Comparison of ENCODE assay signal across 8 cellular contexts in the genomic region with DNA sequence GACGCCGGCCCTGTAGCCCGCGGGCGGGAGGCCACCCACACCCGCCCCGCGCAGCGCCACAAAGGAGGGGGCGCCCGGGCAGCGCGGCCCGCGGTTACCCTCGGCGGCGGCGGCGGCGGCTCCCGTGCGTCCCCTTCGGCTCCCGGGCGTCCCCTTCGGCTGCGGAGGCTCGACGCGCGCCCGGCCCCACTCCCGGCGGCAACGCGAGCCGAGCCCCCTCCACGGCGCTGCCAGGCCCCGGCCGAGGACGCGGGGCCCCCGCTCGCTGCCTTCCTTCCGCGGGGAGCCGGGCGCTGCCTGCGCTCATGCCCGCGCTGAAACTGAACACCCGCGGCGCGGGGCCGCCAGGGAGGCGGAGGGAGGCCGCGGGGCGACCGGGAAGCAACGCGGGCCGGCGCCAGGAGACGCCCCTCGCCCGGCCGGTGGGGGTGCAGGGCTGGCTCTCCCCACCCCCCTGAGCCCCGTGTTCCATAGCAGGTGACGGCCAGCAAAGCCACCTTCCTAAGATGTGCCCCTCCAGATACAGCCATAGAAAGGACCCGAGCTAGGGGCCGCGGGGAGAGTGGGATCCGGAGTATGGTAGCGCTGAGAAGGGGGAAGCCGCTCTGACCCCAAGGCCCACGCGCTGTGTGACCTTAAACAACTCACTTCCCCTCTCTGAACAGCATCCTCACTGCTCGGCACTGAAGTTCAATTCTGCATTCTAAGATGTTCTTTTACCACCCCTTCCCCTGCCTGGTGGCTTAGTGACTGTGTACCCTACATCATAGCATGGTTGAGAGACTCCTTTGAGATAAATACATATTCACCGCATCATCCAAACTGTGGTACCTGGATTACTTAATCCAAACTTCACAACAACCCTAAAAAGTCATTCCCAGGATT. TPM values are rescaled to one million over a fixed set of nuclear protein-coding genes. Genes with fewer than 3 reads are reported as not detected.
DNase-seq lines count a peak whose midpoint lies in the region; ATAC-seq, FAIRE-seq and TF ChIP-seq lines count a peak whose summit lies in the region.

No MANE protein-coding gene starts in this region.

- ATAC-seq in GM21526 (IDR thresholded peaks at IDR 0.05; ENCODE audit: low FRiP score, unreplicated experiment): peak; percentile 7
- peak; percentile 39 for ATAC-seq in activated T-helper 17 cell treated with anti-CD3 and anti-CD28 coated beads, Interleukin-2, amount 50 U/mL, for 72 hours (replicated peaks)

- peaks cover 32% of the 10 kb centered on the region for H3K4me1 Mint-ChIP-seq in activated T-helper 17 cell treated with anti-CD3 and anti-CD28 coated beads, Interleukin-2, amount 50 U/mL, for 72 hours
- peaks cover 16% of the 10 kb centered on the region for H3K4me1 Mint-ChIP-seq in progenitor cell of endocrine pancreas (ENCODE audit: low read depth)

- DNase-seq in Daoy (ENCODE audit: low read depth) (peak; percentile 26), frontal cortex (ENCODE audit: low spot score in 2 of 2) (peak; percentile 58 to 60), progenitor cell of endocrine pancreas (ENCODE audit: low spot score, unreplicated experiment) (peak; percentile 20), NCI-H187 treated with DMSO at 0.1 percent for 48 hours (lab: John Stamatoyannopoulos, UW) (no peak), NCI-H526 treated with DMSO at 0.1 percent for 48 hours (lab: John Stamatoyannopoulos, UW) (no peak)

- no peaks in the 10 kb centered on the region for H3K9me3 ChIP-seq in KOPT-K1 (ENCODE audit: insufficient read depth, low read length, poor library complexity, severe bottlenecking)

- no peak for TF ChIP-seq CTCF in progenitor cell of endocrine pancreas (IDR thresholded peaks at IDR 0.05; ENCODE audit: unreplicated experiment)

- H3K27ac ChIP-seq in KOPT-K1 (ENCODE audit: low read depth, low read length, poor library complexity, severe bottlenecking): peak overlapping the region; percentile 62

- H3K27me3 Mint-ChIP-seq in activated T-helper 17 cell treated with anti-CD3 and anti-CD28 coated beads, Interleukin-2, amount 50 U/mL, for 72 hours: no peaks in the 10 kb centered on the region
- H3K27me3 Mint-ChIP-seq in progenitor cell of endocrine pancreas: no peaks in the 10 kb centered on the region

- H3K36me3 ChIP-seq in KOPT-K1 (ENCODE audit: insufficient read depth, low read length): peaks cover 26% of the 10 kb centered on the region

- H3K4me3 Mint-ChIP-seq in activated T-helper 17 cell treated with anti-CD3 and anti-CD28 coated beads, Interleukin-2, amount 50 U/mL, for 72 hours: peak overlapping the region; percentile 94
- H3K4me3 Mint-ChIP-seq in progenitor cell of endocrine pancreas (ENCODE audit: low read depth): peak overlapping the region; percentile 78

- peak overlapping the region; percentile 94 for H3K27ac Mint-ChIP-seq in activated T-helper 17 cell treated with anti-CD3 and anti-CD28 coated beads, Interleukin-2, amount 50 U/mL, for 72 hours
- H3K27ac Mint-ChIP-seq in progenitor cell of endocrine pancreas: peak overlapping the region; percentile 94

- no peak for FAIRE-seq in frontal cortex (lab: Jason Lieb, UNC)

- H3K9me3 Mint-ChIP-seq in activated T-helper 17 cell treated with anti-CD3 and anti-CD28 coated beads, Interleukin-2, amount 50 U/mL, for 72 hours: no peaks in the 10 kb centered on the region
- no peaks in the 10 kb centered on the region for H3K9me3 Mint-ChIP-seq in progenitor cell of endocrine pancreas (ENCODE audit: low read depth)

- H3K36me3 Mint-ChIP-seq in activated T-helper 17 cell treated with anti-CD3 and anti-CD28 coated beads, Interleukin-2, amount 50 U/mL, for 72 hours (ENCODE audit: low read depth): peaks cover 11% of the 10 kb centered on the region
- peaks cover 3% of the 10 kb centered on the region for H3K36me3 Mint-ChIP-seq in progenitor cell of endocrine pancreas (ENCODE audit: insufficient read depth)

RNA-seq across cellular contexts. Expression of a gene that starts 42.8 kb away (rescaled TPM):
- total RNA-seq in Daoy (2014; rRNA removed; shearing (Covaris generic)): 21.5 and 39.4 TPM in 2 replicates
- 10 to 100 TPM; 64.2 to 76.4 TPM for total RNA-seq in activated T-helper 17 cell treated with anti-CD3 and anti-CD28 coated beads, Interleukin-2, amount 50 U/mL, for 72 hours
- total RNA-seq in frontal cortex: 99.5 TPM
- 74.0 and 79.2 TPM in 2 replicates for total RNA-seq in progenitor cell of endocrine pancreas

Comparison
In these comparisons a context has a peak if more than half of its experiments do, and no peak if none do; other contexts are left out.
1. DNase-seq: peak in Daoy (single experiment), frontal cortex (2 of 2) and progenitor cell of endocrine pancreas (single experiment); none in NCI-H187 treated with DMSO at 0.1 percent for 48 hours (single experiment) and NCI-H526 treated with DMSO at 0.1 percent for 48 hours (single experiment).